8 cellular contexts compared by ENCODE assay signal in genomic region chr19:18173054-18173571, GRCh38. TPM values are rescaled to one million over a fixed set of nuclear protein-coding genes. Genes with fewer than 3 reads are reported as not detected.
A peak's percentile ranks its signal among the peaks of the same experiment; 100 is the strongest.
DNase-seq lines count a peak whose midpoint lies in the region; ATAC-seq and TF ChIP-seq lines count a peak whose summit lies in the region.

No MANE protein-coding gene starts in this region.

- H3K4me3 Mint-ChIP-seq in T-cell: peak overlapping the region; percentile 85 to 93 (median 86)

- H3K4me3 ChIP-seq in ACC112 (ENCODE audit: low read depth, low read length) (peak overlapping the region; percentile 84), heart left ventricle (peak overlapping the region in 11 of 12 donors; percentile 51 to 90 (median 64)), skin epidermis (peak overlapping the region; percentile 46 to 76 (median 61))

- no peaks in the 10 kb centered on the region for H3K79me2 ChIP-seq in ACC112 (ENCODE audit: control insufficient read depth, insufficient read depth, low read length, unreplicated experiment)

- POLR2A ChIA-PET in T-cell (lab: Charles Lee): no interaction called here

- H3K36me3 Mint-ChIP-seq in T-cell: peaks cover 12% of the 10 kb centered on the region

- no peaks in the 10 kb centered on the region for H3K9me3 Mint-ChIP-seq in T-cell

- 54 to 64% (median 59%) methylated on average over 16 to 18 of the region's 18 CpGs for WGBS in heart left ventricle, 4 donors

- intact Hi-C loops in heart left ventricle (cut with DNase I): loop anchor here in 1 of 10 donors (5.0 kb wide), 1 partner anchor 61 kb away; no protein-coding TSS in a partner anchor

- ATAC-seq in GM21515 (IDR thresholded peaks at IDR 0.05; ENCODE audit: unreplicated experiment) (peak; percentile 8), T-cell (replicated peaks in 1 of 4) (no peak), heart left ventricle (peak in 3 of 4 donors; percentile 28 to 49 (median 41))

- H3K27ac Mint-ChIP-seq in T-cell: peak overlapping the region; percentile 79 to 82

- H3K27me3 ChIP-seq in ACC112 (ENCODE audit: insufficient read depth, low read length) (no peaks in the 10 kb centered on the region), heart left ventricle (no peaks in the 10 kb centered on the region)

- peaks cover 7% of the 10 kb centered on the region for H3K4me1 ChIP-seq in ACC112 (ENCODE audit: control insufficient read depth, insufficient read depth, low read length, unreplicated experiment)
- peaks cover 0 to 81% (median 20%) of the 10 kb centered on the region in 12 donors for H3K4me1 ChIP-seq in heart left ventricle

- peak overlapping the region; percentile 54 for H2AFZ ChIP-seq in ACC112 (ENCODE audit: low read length, unreplicated experiment)

- H3K27me3 Mint-ChIP-seq in T-cell: no peaks in the 10 kb centered on the region

- no peaks in the 10 kb centered on the region for H3K9me3 ChIP-seq in heart left ventricle

- TF ChIP-seq POLR2A in heart left ventricle (IDR thresholded peaks at IDR 0.05): no peak

- no peak for TF ChIP-seq CTCF in heart left ventricle (IDR thresholded peaks at IDR 0.05)

- DNase-seq in T-cell (peak in 1 of 34 experiments; percentile 60), heart left ventricle (peak; percentile 62 to 86 (median 76)), NCI-H1092 treated with DMSO at 0.1 percent for 48 hours (lab: John Stamatoyannopoulos, UW) (no peak), NCI-H187 (lab: John Stamatoyannopoulos, UW) (no peak)
- no peak for DNase-seq in stimulated activated CD8-positive, alpha-beta memory T cell treated with anti-CD3 and anti-CD28 coated beads, Interleukin-4, amount 100 ng/mL, for 48 hours

- H3K36me3 ChIP-seq in ACC112 (ENCODE audit: insufficient read depth, low read length) (no peaks in the 10 kb centered on the region; the same call in 1 of the 2 replicates), heart left ventricle (peaks cover 0 to 40% (median 15%) of the 10 kb centered on the region in 9 donors)

- CTCF ChIA-PET in T-cell (lab: Charles Lee): no interaction called here

- peaks cover 0 to 23% (median 13%) of the 10 kb centered on the region in 3 donors for H3K4me1 Mint-ChIP-seq in T-cell

- H3K27ac ChIP-seq in ACC112 (ENCODE audit: low read depth, low read length) (no peak overlapping the region), heart left ventricle (peak overlapping the region; percentile 6 to 95 (median 49)), skin epidermis (peak overlapping the region in 20 of 21 experiments; percentile 20 to 89 (median 77))

RNA-seq across cellular contexts. Expression of gene IFI30, which starts 0.5 kb away (rescaled TPM):
- total RNA-seq in T-cell (10 to 100 TPM in 1 of 5 donors, 1 to 10 TPM in 4; 3.2 to 11.8 (median 5.1) TPM), heart left ventricle (100 to 1,000 TPM in 2 of 9 donors, 10 to 100 TPM in 4, 1 to 10 TPM in 3; 9.0 to 455 (median 15.2) TPM)
- 10 to 100 TPM in 1 of 2 donors, 1 to 10 TPM in 1; 8.9 to 27.1 TPM for polyA plus RNA-seq in heart left ventricle

RNA-seq across cellular contexts. Expression of gene MPV17L2, which starts 19.9 kb away (rescaled TPM):
- total RNA-seq in T-cell (1 to 10 TPM; 3.8 to 8.2 (median 8.1) TPM), heart left ventricle (10 to 100 TPM; 10.6 to 37.4 (median 14.8) TPM)
- 10 to 100 TPM; 24.7 to 59.3 TPM for polyA plus RNA-seq in heart left ventricle

RNA-seq across cellular contexts. Expression of gene PIK3R2, which starts 20.1 kb away (rescaled TPM):
- total RNA-seq in T-cell: 10 to 100 TPM; 11.8 to 25.5 (median 17.6) TPM
- 10 to 100 TPM; 17.9 to 28.6 (median 24.6) TPM for total RNA-seq in heart left ventricle
- 1 to 10 TPM; 4.0 to 7.1 TPM for polyA plus RNA-seq in heart left ventricle

RNA-seq across cellular contexts. Expression of gene RAB3A, which starts 30.7 kb away (rescaled TPM):
- 1 to 10 TPM; 4.7 to 8.3 (median 5.6) TPM for total RNA-seq in T-cell
- 10 to 100 TPM in 8 of 9 donors, 1 to 10 TPM in 1; 6.9 to 39.2 (median 31.5) TPM for total RNA-seq in heart left ventricle
- polyA plus RNA-seq in heart left ventricle: 10 to 100 TPM; 17.2 to 20.1 TPM

RNA-seq across cellular contexts. Expression of gene PDE4C, which starts 53.1 kb away (rescaled TPM):
- not detected for total RNA-seq in T-cell
- total RNA-seq in heart left ventricle: 1 to 10 TPM in 5 of 9 donors, under 1 TPM in 3, not detected in 1; 0.16 to 3.6 (median 1.1) TPM
- 1 to 10 TPM in 1 of 2 donors, under 1 TPM in 1; 0.82 to 4.6 TPM for polyA plus RNA-seq in heart left ventricle

Comparison
In these comparisons a context has a peak if more than half of its experiments do, and no peak if none do; other contexts are left out.
1. ATAC-seq: peak in GM21515 (single experiment) and heart left ventricle (3 of 4); none in T-cell (0 of 4).
2. DNase-seq: peak in heart left ventricle (5 of 5); none in NCI-H1092 treated with DMSO at 0.1 percent for 48 hours (single experiment), NCI-H187 (0 of 2) and stimulated activated CD8-positive, alpha-beta memory T cell treated with anti-CD3 and anti-CD28 coated beads, Interleukin-4, amount 100 ng/mL, for 48 hours (single experiment).
3. Peak in every context shown above with its lines, with median percentiles within 50 percentile points of each other: H3K4me3 ChIP-seq.